Comparison of ENCODE assay signal across 1 cellular context in genomic region chr20:25037288-25038102, GRCh38.
TF ChIP-seq lines count a peak whose summit lies in the region.

No MANE protein-coding gene starts in this region.

TF ChIP-seq in H1, 55 proteins besides CTCF, POLR2A, EP300 and RAD21:
- TF ChIP-seq ATF2 (IDR thresholded peaks at IDR 0.05; ENCODE audit: low read length) = no peak
- no peak for TF ChIP-seq CHD1 (IDR thresholded peaks at IDR 0.05; ENCODE audit: low read depth, low read length)
- no peak for TF ChIP-seq TAF7 (optimal IDR thresholded peaks at IDR 0.05; ENCODE audit: borderline replicate concordance, low read depth, low read length)
- TF ChIP-seq FOSL1 (IDR thresholded peaks at IDR 0.05; ENCODE audit: insufficient read depth, low read depth, low read length) = no peak
- TF ChIP-seq GABPA (IDR thresholded peaks at IDR 0.05; ENCODE audit: borderline replicate concordance, insufficient read depth, low read length) = no peak
- no peak for TF ChIP-seq SIRT6 (IDR thresholded peaks at IDR 0.05; ENCODE audit: low read length)
